35 cellular contexts compared by ENCODE assay signal in the genomic region with DNA sequence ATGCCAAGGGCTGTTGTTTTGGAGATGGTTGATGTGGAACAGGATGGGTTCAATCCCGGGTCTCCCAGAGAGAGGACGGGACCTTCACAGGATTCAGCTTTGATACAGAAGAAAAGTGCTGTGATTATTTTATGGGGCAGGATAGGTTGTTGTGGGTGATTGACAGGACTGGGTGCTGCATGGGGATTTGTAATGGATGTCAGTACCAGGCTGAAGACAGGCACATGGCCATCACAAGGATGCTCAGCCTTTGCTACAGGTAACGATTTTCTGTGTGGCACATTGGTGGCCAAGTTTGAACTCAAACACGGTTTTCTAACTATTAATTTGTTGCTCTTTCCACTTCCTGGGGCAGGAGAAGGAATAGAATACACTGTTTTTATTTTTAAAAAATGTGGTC. TPM values are rescaled to one million over a fixed set of nuclear protein-coding genes. Genes with fewer than 3 reads are reported as not detected.
"Had no signal": no experiment of that assay in that cellular context is flagged by ENCODE, and none has a peak within 500 bp of the region (broad histone marks: within the 10 kb centered on the region; RNA-seq: fewer than 3 reads in every experiment).

No MANE protein-coding gene starts in this region.

- H3K4me3 ChIP-seq: pancreas, prostate gland, right lobe of liver, skin epidermis, smooth muscle cell, spleen, suprapubic skin, testis, tibial artery, transverse colon, upper lobe of right lung, vagina had no signal

- H3K9me3 Mint-ChIP-seq: natural killer cell had no signal

- H3K4me1 ChIP-seq: pancreas, prostate gland, right lobe of liver, spleen, suprapubic skin, testis, tibial artery, upper lobe of right lung, vagina had no signal

- H3K36me3 Mint-ChIP-seq: naive thymus-derived CD4-positive, alpha-beta T cell; natural killer cell; stimulated activated memory B cell treated with anti-CD40 and anti-IgM and Interleukin-4, amounts not matched to agents 10 μg/mL and 1 μg/mL and 100 μg/mL, for 72 hours had no signal

- H3K27me3 ChIP-seq: neutrophil, pancreas, right lobe of liver, spleen, suprapubic skin, testis, tibial artery, transverse colon, upper lobe of right lung, vagina had no signal

- H3K27ac ChIP-seq: neutrophil, pancreas, prostate gland, right lobe of liver, skin epidermis, spleen, suprapubic skin, testis, tibial artery, upper lobe of right lung, vagina had no signal

- H3K4me1 Mint-ChIP-seq: naive thymus-derived CD4-positive, alpha-beta T cell; natural killer cell; nephron; neural crest cell; stimulated activated memory B cell treated with anti-CD40 and anti-IgM and Interleukin-4, amounts not matched to agents 10 μg/mL and 1 μg/mL and 100 μg/mL, for 72 hours; stimulated activated naive CD8-positive, alpha-beta T cell treated with anti-CD3 and anti-CD28 coated beads, Interleukin-15, amount 100 ng/mL, for 72 hours had no signal

- H3K9me3 ChIP-seq: neutrophil, pancreas, prostate gland, right lobe of liver, spleen, suprapubic skin, testis, tibial artery, transverse colon, upper lobe of right lung, vagina had no signal

- H3K27me3 Mint-ChIP-seq: stimulated activated naive CD8-positive, alpha-beta T cell treated with anti-CD3 and anti-CD28 coated beads, Interleukin-15, amount 100 ng/mL, for 72 hours had no signal

- H3K36me3 ChIP-seq: neutrophil, pancreas, prostate gland, right lobe of liver, spleen, suprapubic skin, tibial artery, transverse colon, upper lobe of right lung, vagina had no signal

- H3K4me3 Mint-ChIP-seq: naive thymus-derived CD4-positive, alpha-beta T cell; natural killer cell; nephron; neural crest cell; stimulated activated memory B cell treated with anti-CD40 and anti-IgM and Interleukin-4, amounts not matched to agents 10 μg/mL and 1 μg/mL and 100 μg/mL, for 72 hours; stimulated activated naive CD8-positive, alpha-beta T cell treated with anti-CD3 and anti-CD28 coated beads, Interleukin-15, amount 100 ng/mL, for 72 hours; type B pancreatic cell had no signal

- DNase-seq: naive thymus-derived CD4-positive, alpha-beta T cell; natural killer cell; nucleus accumbens; pancreas; right cardiac atrium; right lobe of liver; spleen; stimulated activated CD4-positive, alpha-beta T cell treated with anti-CD3 and anti-CD28 coated beads, Interleukin-12 subunit alpha, Interleukin-12 subunit beta, amount 100 ng/mL, for 4 hours; stimulated activated CD4-positive, alpha-beta T cell treated with anti-CD3 and anti-CD28 coated beads, Interleukin-1b, Interleukin-23, amount 100 ng/mL, for 48 hours; stimulated activated CD4-positive, alpha-beta T cell treated with anti-CD3 and anti-CD28 coated beads, Interleukin-4, amount 100 ng/mL, for 1 hour; stimulated activated CD4-positive, alpha-beta T cell treated with anti-CD3 and anti-CD28 coated beads, Interleukin-4, amount 100 ng/mL, for 4 hours; stimulated activated CD8-positive, alpha-beta memory T cell treated with anti-CD3 and anti-CD28 coated beads, Interleukin-4, amount 100 ng/mL, for 48 hours; stimulated activated naive CD4-positive, alpha-beta T cell; stimulated activated naive CD8-positive, alpha-beta T cell treated with anti-CD3 and anti-CD28 coated beads, Interleukin-15, amount 100 ng/mL, for 72 hours; stimulated activated naive CD8-positive, alpha-beta T cell treated with anti-CD3 and anti-CD28 coated beads, Interleukin-15, Interleukin-2, amounts not matched to agents 100 U/mL and 50 U/mL, for 24 hours; substantia nigra; testis; tibial artery; transverse colon; upper lobe of right lung had no signal

- H3K27ac Mint-ChIP-seq: naive thymus-derived CD4-positive, alpha-beta T cell; natural killer cell; nephron; stimulated activated memory B cell treated with anti-CD40 and anti-IgM and Interleukin-4, amounts not matched to agents 10 μg/mL and 1 μg/mL and 100 μg/mL, for 72 hours; stimulated activated naive CD8-positive, alpha-beta T cell treated with anti-CD3 and anti-CD28 coated beads, Interleukin-15, amount 100 ng/mL, for 72 hours; type B pancreatic cell had no signal

- ATAC-seq: naive thymus-derived CD4-positive, alpha-beta T cell; natural killer cell; pancreas; right cardiac atrium; right lobe of liver; stimulated activated memory B cell treated with anti-CD40 and anti-IgM and Interleukin-4, amounts not matched to agents 10 μg/mL and 1 μg/mL and 100 μg/mL, for 72 hours; stimulated activated naive CD8-positive, alpha-beta T cell treated with anti-CD3 and anti-CD28 coated beads, Interleukin-15, amount 100 ng/mL, for 72 hours; stimulated activated naive CD8-positive, alpha-beta T cell treated with anti-CD3 and anti-CD28 coated beads, Interleukin-15, Interleukin-2, amounts not matched to agents 100 U/mL and 50 U/mL, for 24 hours; upper lobe of right lung had no signal

RNA-seq across cellular contexts. Expression of a gene that starts 4.5 kb away (rescaled TPM):
- total RNA-seq: naive thymus-derived CD4-positive, alpha-beta T cell; natural killer cell; neural crest cell; omental fat pad; osteocyte; pulmonary artery endothelial cell; renal cortical epithelial cell; right cardiac atrium; smooth muscle cell; spleen; upper lobe of right lung; urinary bladder had no signal
- polyA plus RNA-seq: naive thymus-derived CD4-positive, alpha-beta T cell; smooth muscle cell; urinary bladder had no signal
